ENCODE assay signal across 22 cellular contexts in the genomic region with DNA sequence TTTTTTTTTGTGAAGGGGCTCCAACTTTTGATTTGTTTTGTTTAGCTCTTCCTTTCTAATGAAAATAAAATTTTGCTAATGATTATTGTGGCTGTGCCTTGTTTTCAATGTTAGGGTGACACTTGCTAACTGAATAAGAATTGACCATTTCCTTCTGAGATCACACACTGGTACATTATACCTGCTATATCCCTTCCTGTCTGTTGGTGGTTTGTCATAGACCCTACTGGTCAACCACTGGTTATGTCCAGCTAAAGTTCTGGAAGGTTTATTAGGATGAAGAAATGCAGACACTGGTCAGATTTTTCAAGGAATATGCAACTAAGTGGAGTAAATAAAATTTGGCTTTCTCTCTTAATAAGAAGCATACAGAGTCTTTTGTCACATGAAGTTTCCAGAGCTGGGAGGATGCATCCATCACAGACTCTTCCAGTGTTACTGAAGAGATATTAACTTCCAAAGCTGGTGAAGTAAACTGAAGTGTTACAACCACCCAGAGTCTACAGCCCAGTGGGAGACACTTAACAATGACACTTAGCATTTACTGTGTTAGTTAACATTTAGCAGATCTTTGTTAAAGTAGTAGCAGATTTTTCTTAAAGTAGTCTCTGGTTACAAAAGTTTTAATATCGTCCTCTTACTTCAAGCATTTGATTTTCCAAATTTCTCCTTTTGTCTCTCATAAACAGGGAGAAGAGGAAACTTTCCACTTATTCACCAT. TPM values are rescaled to one million over a fixed set of nuclear protein-coding genes. Genes with fewer than 3 reads are reported as not detected.
DNase-seq lines count a peak whose midpoint lies in the region; ATAC-seq, FAIRE-seq and TF ChIP-seq lines count a peak whose summit lies in the region.
"Had no signal": no experiment of that assay in that cellular context is flagged by ENCODE, and none has a peak within 500 bp of the region (broad histone marks: within the 10 kb centered on the region; RNA-seq: fewer than 3 reads in every experiment).

No MANE protein-coding gene starts in this region.

- H3K4me1 ChIP-seq in HUES48 (ENCODE audit: control insufficient read depth, insufficient read depth, low read length) (no peaks in the 10 kb centered on the region), H1 (replicated peaks in 1 of 4; ENCODE audit: control insufficient read depth in 3 of 4, insufficient read depth in 4 of 4, low read length in 3 of 4) (no peaks in the 10 kb centered on the region), neural progenitor cell (peaks cover 19% of the 10 kb centered on the region)

- TF ChIP-seq RAD21 in H1 (IDR thresholded peaks at IDR 0.05 in 1 of 2, conservative IDR thresholded peaks at IDR 0.05 in 1 of 2; ENCODE audit: low read depth in 2 of 2, low read length in 2 of 2): no peak

- H3K4me3 Mint-ChIP-seq in neural progenitor cell: peak overlapping the region; percentile 9

- 86% methylated on average over 1 of the region's 1 CpG; no CpG with 5 or more reads in 1 of the 2 experiments for WGBS in H1 (ENCODE audit: extremely low coverage in 1 of 2, insufficient coverage in 1 of 2, insufficient read length in 1 of 2, insufficient replicate concordance in 2 of 2, low coverage in 1 of 2, low lambda C conversion rate in 2 of 2, missing lambda C conversion rate in 1 of 2), 2 experiments

- no peak overlapping the region for H2BK120ac ChIP-seq in H1 (replicated peaks; ENCODE audit: low read depth, low read length)

- H2BK5ac ChIP-seq in H1 (ENCODE audit: low read depth, low read length): no peak overlapping the region

- H3K4me2 ChIP-seq in H1 (ENCODE audit: insufficient read depth in 1 of 2, low read depth in 2 of 2, low read length in 2 of 2): no peak overlapping the region
- H3K4me2 ChIP-seq in neural progenitor cell: peak overlapping the region; percentile 31

- CTCF ChIA-PET in H1 (lab: Charles Lee; ENCODE audit: partially characterized antibody): interaction anchor here (0.6 to 1.1 kb wide), 8 partner anchors 9 to 204 kb away, joined by 3 to 4 read pairs (median 3); no protein-coding TSS in a partner anchor

- no peak overlapping the region for H3K4ac ChIP-seq in H1 (replicated peaks; ENCODE audit: insufficient read length, low read depth, low read length)

- TF ChIP-seq POLR2A in GM12891 (IDR thresholded peaks at IDR 0.05; ENCODE audit: low read depth, low read length) (no peak), H1 (IDR thresholded peaks at IDR 0.05; ENCODE audit: control extremely low read depth in 1 of 2, low read depth in 2 of 2, low read length in 2 of 2) (no peak)

- peaks cover 27% of the 10 kb centered on the region for H3K4me1 Mint-ChIP-seq in neural progenitor cell

- H3K36me3 Mint-ChIP-seq in neural progenitor cell: peaks cover 7% of the 10 kb centered on the region

- no peaks in the 10 kb centered on the region for H3K79me2 ChIP-seq in H1 (ENCODE audit: control insufficient read depth in 1 of 2, insufficient read depth in 2 of 2, low read length in 2 of 2)
- no peaks in the 10 kb centered on the region for H3K79me2 ChIP-seq in neural progenitor cell (ENCODE audit: low read depth)

- TF ChIP-seq CTCF in H1 (IDR thresholded peaks at IDR 0.05; ENCODE audit: control extremely low read depth in 1 of 3, insufficient read depth in 1 of 3, low read depth in 1 of 3, low read length in 3 of 3) (no peak), neural progenitor cell (IDR thresholded peaks at IDR 0.05) (no peak)

- H3K27ac ChIP-seq in HUES48 (ENCODE audit: low read depth, low read length) (peak overlapping the region; percentile 50), H1 (ENCODE audit: low read depth, low read length) (no peak overlapping the region), neural progenitor cell (no peak overlapping the region)
- H3K27ac ChIP-seq: RWPE1 had no signal

- DNase-seq in GM12891 (ENCODE audit: insufficient read length, low spot score) (no peak), H1 (ENCODE audit: low read depth in 1 of 2, low spot score in 2 of 2) (no peak), neural progenitor cell (ENCODE audit: low spot score) (no peak), NOMO-1 treated with DMSO at 0.1 percent for 48 hours (lab: John Stamatoyannopoulos, UW; ENCODE audit: unreplicated experiment) (no peak)
- no peak for DNase-seq in stimulated activated naive CD4-positive, alpha-beta T cell treated with Interleukin-2 at 50 U/mL for 16 hours (lab: John Stamatoyannopoulos, UW)
- DNase-seq: DMS153, DND-41, Karpas-422, NCI-H1092 treated with DMSO at 0.1 percent for 48 hours, NCI-H1436, NCI-H187, NCI-H2081 treated with DMSO at 0.1 percent for 48 hours, NCI-H446, NCI-H526, SHP77 had no signal

- H3K18ac ChIP-seq in H1 (ENCODE audit: extremely low read depth, low read length): no peak overlapping the region

- H3K27me3 ChIP-seq in HUES48 (ENCODE audit: control insufficient read depth, insufficient read depth, low read length): no peaks in the 10 kb centered on the region
- H3K27me3 ChIP-seq in H1 (replicated peaks in 1 of 4; ENCODE audit: control insufficient read depth in 3 of 4, extremely low read depth in 1 of 4, insufficient read depth in 3 of 4, low read length in 3 of 4): no peaks in the 10 kb centered on the region
- no peaks in the 10 kb centered on the region for H3K27me3 ChIP-seq in neural progenitor cell

- H2AFZ ChIP-seq in H1 (ENCODE audit: low read length): 0 out of 2 replicates have a peak overlapping the region, but pooled peaks have one; percentile 46
- H2AFZ ChIP-seq in neural progenitor cell (replicated peaks): no peak overlapping the region

- H4K20me1 ChIP-seq in H1 (replicated peaks in 1 of 2; ENCODE audit: control insufficient read depth in 1 of 2, insufficient read depth in 2 of 2, low read length in 2 of 2) (no peaks in the 10 kb centered on the region), neural progenitor cell (ENCODE audit: low read depth) (no peaks in the 10 kb centered on the region)

- peaks cover 14% of the 10 kb centered on the region for H3F3A ChIP-seq in neural progenitor cell (ENCODE audit: low read depth)

- POLR2A ChIA-PET in H1 (lab: Charles Lee; ENCODE audit: partially characterized antibody): no interaction called here

- H3K23me2 ChIP-seq in H1 (ENCODE audit: low read depth, low read length): no peaks in the 10 kb centered on the region

- no peaks in the 10 kb centered on the region for H3K9me3 ChIP-seq in HUES48 (ENCODE audit: control insufficient read depth, insufficient read depth, low read length)
- H3K9me3 ChIP-seq in H1 (ENCODE audit: insufficient read depth in 2 of 2, low read depth in 1 of 2, low read length in 1 of 2): no peaks in the 10 kb centered on the region
- H3K9me3 ChIP-seq in neural progenitor cell (ENCODE audit: low read depth): no peaks in the 10 kb centered on the region

- H3K27ac Mint-ChIP-seq in neural progenitor cell: peak overlapping the region; percentile 98

- no peak overlapping the region for H2BK20ac ChIP-seq in H1 (ENCODE audit: low read length)

- H3K56ac ChIP-seq in H1 (replicated peaks; ENCODE audit: insufficient read length, low read depth, low read length): no peak overlapping the region

- no peak overlapping the region for H4K91ac ChIP-seq in H1 (replicated peaks; ENCODE audit: insufficient read length, low read length)

- no peaks in the 10 kb centered on the region for H3K36me3 ChIP-seq in HUES48 (ENCODE audit: control insufficient read depth, insufficient read depth, low read length)
- H3K36me3 ChIP-seq in H1 (ENCODE audit: control insufficient read depth in 2 of 4, insufficient read depth in 4 of 4, low read length in 3 of 4): no peaks in the 10 kb centered on the region
- H3K36me3 ChIP-seq in neural progenitor cell: no peaks in the 10 kb centered on the region

- H3K79me1 ChIP-seq in H1 (ENCODE audit: low read depth, low read length): no peaks in the 10 kb centered on the region

- H3K4me3 ChIP-seq in HUES48 (ENCODE audit: low read depth, low read length) (no peak overlapping the region), H1 (ENCODE audit: extremely low read depth in 1 of 4, insufficient read depth in 2 of 4, low read depth in 3 of 4, low read length in 4 of 4) (no peak overlapping the region), neural progenitor cell (no peak overlapping the region)

- H2BK12ac ChIP-seq in H1 (ENCODE audit: low read depth, low read length): no peak overlapping the region

- no peak overlapping the region for H3K23ac ChIP-seq in H1 (ENCODE audit: insufficient read length)

- H3K14ac ChIP-seq in H1 (ENCODE audit: insufficient read length): no peak overlapping the region

- peak; percentile 20 for FAIRE-seq in GM12891 (lab: Jason Lieb, UNC)
- FAIRE-seq in H1 (lab: Jason Lieb, UNC): no peak
- FAIRE-seq: GM18507 had no signal

- peaks cover 8% of the 10 kb centered on the region for H3K27me3 Mint-ChIP-seq in neural progenitor cell (ENCODE audit: insufficient read depth, low read depth)

- TF ChIP-seq EP300 in H1 (IDR thresholded peaks at IDR 0.05; ENCODE audit: borderline replicate concordance in 1 of 2, low read depth in 2 of 2, low read length in 2 of 2): no peak

- no peak overlapping the region for H2BK15ac ChIP-seq in H1 (ENCODE audit: low read length)

- no peak overlapping the region for H2AK5ac ChIP-seq in H1 (ENCODE audit: low read depth, low read length)

- H3K9ac ChIP-seq in HUES48 (ENCODE audit: low read depth, low read length) (no peak overlapping the region), H1 (replicated peaks in 1 of 4; ENCODE audit: extremely low read depth in 1 of 4, low read depth in 3 of 4, low read length in 3 of 4) (no peak overlapping the region), neural progenitor cell (no peak overlapping the region)

- no peak overlapping the region for H4K8ac ChIP-seq in H1 (ENCODE audit: extremely low read depth, insufficient read depth, low read length)

- H4K5ac ChIP-seq in H1 (ENCODE audit: insufficient read length, low read depth, low read length): no peak overlapping the region

- peaks cover 22% of the 10 kb centered on the region for H3K9me3 Mint-ChIP-seq in neural progenitor cell

- no peak for ATAC-seq in HG03175 (IDR thresholded peaks at IDR 0.05; ENCODE audit: unreplicated experiment)

RNA-seq across cellular contexts. Expression of a gene that starts 19.7 kb away (rescaled TPM):
- 0.01 TPM for polyA plus RNA-seq in GM12891 (2012; ENCODE audit: low read depth, missing spikeins)
- total RNA-seq in H1 (2021; fragmentation: NEBNext Ultra II Directional; extraction: Animal tissue kit (Norgen Biotek cat#: 25700)): 0.09 and 0.17 TPM in 2 replicates
- 0.03 and 0.05 TPM in 2 replicates for polyA plus RNA-seq in H1 (2011; rRNA removed)
- 0.04 TPM for polyA plus RNA-seq in H1 (2011; cell fraction: cytosol; rRNA removed)
- 0.04 TPM for polyA plus RNA-seq in H1 (2011; cell fraction: nucleus; rRNA removed)
- polyA plus RNA-seq in H1 (2012, experiment 1 of 2): 0.08 to 0.14 TPM (median 0.11 TPM) in 4 replicates
- 0.01 TPM for polyA plus RNA-seq in H1 (2012, experiment 2 of 2)
- 0.14 TPM for polyA plus RNA-seq in H1 (2013, experiment 1 of 2)
- polyA plus RNA-seq in H1 (2013, experiment 2 of 2): 0.20 TPM
- polyA minus RNA-seq in H1 (2011; rRNA and poly(A)+ RNA removed): 0.16 and 0.29 TPM in 2 replicates
- polyA minus RNA-seq in H1 (2011; cell fraction: cytosol; rRNA and poly(A)+ RNA removed): not detected
- 0.30 TPM for polyA minus RNA-seq in H1 (2011; cell fraction: nucleus; rRNA and poly(A)+ RNA removed)
- 0.07 and 0.09 TPM in 2 replicates for total RNA-seq in neural progenitor cell (ENCODE audit: low replicate concordance)
- total RNA-seq: SK-MEL-5 had no signal

RNA-seq across cellular contexts. Expression of a gene that starts 30.6 kb away (rescaled TPM):
- 33.1 TPM for polyA plus RNA-seq in GM12891 (2012; ENCODE audit: low read depth, missing spikeins)
- 0.93 and 1.1 TPM in 2 replicates for total RNA-seq in H1 (2021; fragmentation: NEBNext Ultra II Directional; extraction: Animal tissue kit (Norgen Biotek cat#: 25700))
- polyA plus RNA-seq in H1 (2011; rRNA removed): 1.8 and 2.0 TPM in 2 replicates
- 1.2 TPM for polyA plus RNA-seq in H1 (2011; cell fraction: cytosol; rRNA removed)
- polyA plus RNA-seq in H1 (2011; cell fraction: nucleus; rRNA removed): 0.43 TPM
- polyA plus RNA-seq in H1 (2012, experiment 1 of 2): 0.49 to 2.2 TPM (median 1.9 TPM) in 4 replicates
- 1.3 TPM for polyA plus RNA-seq in H1 (2012, experiment 2 of 2)
- 2.9 TPM for polyA plus RNA-seq in H1 (2013, experiment 1 of 2)
- polyA plus RNA-seq in H1 (2013, experiment 2 of 2): 2.9 TPM
- polyA minus RNA-seq in H1 (2011; rRNA and poly(A)+ RNA removed): 0.15 and 0.28 TPM in 2 replicates
- not detected for polyA minus RNA-seq in H1 (2011; cell fraction: cytosol; rRNA and poly(A)+ RNA removed)
- polyA minus RNA-seq in H1 (2011; cell fraction: nucleus; rRNA and poly(A)+ RNA removed): 0.70 TPM
- 1.3 TPM in 1 of 2 replicates, not detected in the other for total RNA-seq in neural progenitor cell (ENCODE audit: low replicate concordance)
- total RNA-seq: A172 had no signal

RNA-seq across cellular contexts. Expression of a gene that starts 53.7 kb away (rescaled TPM):
- polyA plus RNA-seq in GM12891 (2012; ENCODE audit: low read depth, missing spikeins): not detected
- not detected in 2 replicates for total RNA-seq in H1 (2021; fragmentation: NEBNext Ultra II Directional; extraction: Animal tissue kit (Norgen Biotek cat#: 25700))
- polyA plus RNA-seq in H1 (2011; rRNA removed): not detected in 2 replicates
- not detected for polyA plus RNA-seq in H1 (2011; cell fraction: cytosol; rRNA removed)
- not detected for polyA plus RNA-seq in H1 (2011; cell fraction: nucleus; rRNA removed)
- not detected in 4 replicates for polyA plus RNA-seq in H1 (2012, experiment 1 of 2)
- polyA plus RNA-seq in H1 (2012, experiment 2 of 2): not detected
- not detected for polyA plus RNA-seq in H1 (2013, experiment 1 of 2)
- not detected for polyA plus RNA-seq in H1 (2013, experiment 2 of 2)
- polyA minus RNA-seq in H1 (2011; rRNA and poly(A)+ RNA removed): not detected in 2 replicates
- not detected for polyA minus RNA-seq in H1 (2011; cell fraction: cytosol; rRNA and poly(A)+ RNA removed)
- not detected for polyA minus RNA-seq in H1 (2011; cell fraction: nucleus; rRNA and poly(A)+ RNA removed)
- total RNA-seq in neural progenitor cell (ENCODE audit: low replicate concordance): not detected in 2 replicates
- total RNA-seq: A172, H7, SK-MEL-5 had no signal
